23 cellular contexts compared by ENCODE assay signal in the genomic region with DNA sequence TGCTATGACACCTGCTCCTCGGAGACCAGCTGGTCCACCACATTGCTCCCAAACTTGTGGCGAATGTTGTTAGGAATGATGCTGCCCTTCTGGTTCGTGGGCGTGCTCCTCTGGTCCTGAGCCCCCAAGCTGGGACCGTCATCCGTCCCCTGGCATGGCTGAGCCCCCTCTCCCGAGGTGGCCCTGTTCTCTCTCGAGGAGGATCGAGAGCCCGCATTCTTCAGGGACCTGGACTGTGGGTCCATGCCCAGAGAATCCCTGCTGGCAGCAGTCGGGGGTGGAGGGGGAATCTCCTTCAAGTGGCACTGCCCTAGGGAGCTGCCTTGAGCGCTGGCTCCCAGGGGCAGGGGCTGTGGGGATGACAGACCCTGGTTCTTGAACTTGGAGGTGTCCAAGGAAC. TPM values are rescaled to one million over a fixed set of nuclear protein-coding genes. Genes with fewer than 3 reads are reported as not detected.
A peak's percentile ranks its signal among the peaks of the same experiment; 100 is the strongest.
DNase-seq lines count a peak whose midpoint lies in the region; ATAC-seq and TF ChIP-seq lines count a peak whose summit lies in the region.
"Had no signal": no experiment of that assay in that cellular context is flagged by ENCODE, and none has a peak within 500 bp of the region (broad histone marks: within the 10 kb centered on the region; RNA-seq: fewer than 3 reads in every experiment).

No MANE protein-coding gene starts in this region.

- ATAC-seq in HG03097 (IDR thresholded peaks at IDR 0.05; ENCODE audit: low FRiP score, unreplicated experiment): no peak
- ATAC-seq: GM23338, HCT116 had no signal

- peaks cover 5% of the 10 kb centered on the region for H3K27me3 ChIP-seq in endodermal cell (ENCODE audit: control insufficient read depth, insufficient read depth, low read length, poor library complexity, severe bottlenecking)
- H3K27me3 ChIP-seq in neuronal stem cell (ENCODE audit: control insufficient read depth in 3 of 3, insufficient read depth in 3 of 3, low read depth in 1 of 3, low read length in 3 of 3): peaks cover 0 to 27% (median 0%) of the 10 kb centered on the region in 3 experiments
- H3K27me3 ChIP-seq: BLaER1 treated with 17β-estradiol and CSF1 and Interleukin-3, amounts not matched to agents 10 nM and 100 nM had no signal

- intact Hi-C loops in posterior vena cava (cut with DNase I): loop anchor here in 1 of 2 donors (10.0 kb wide), 1 partner anchor 427 kb away; no protein-coding TSS in a partner anchor

- no peaks in the 10 kb centered on the region for H3K79me1 ChIP-seq in neuronal stem cell (ENCODE audit: low read depth, low read length)

- H3K4me3 ChIP-seq in endodermal cell (ENCODE audit: low read length) (no peak overlapping the region), neuronal stem cell (ENCODE audit: low read length in 2 of 2) (peak overlapping the region in 1 of 2 donors; percentile 31)
- H3K4me3 ChIP-seq: BLaER1 treated with 17β-estradiol and CSF1 and Interleukin-3, amounts not matched to agents 10 nM and 100 nM; GM23338 had no signal

- H3K4ac ChIP-seq in neuronal stem cell (ENCODE audit: low read length): no peak overlapping the region

- TF ChIP-seq CTCF in endodermal cell (conservative IDR thresholded peaks at IDR 0.05): no peak

- peak; percentile 46 to 71 for DNase-seq in NCI-H524 (lab: John Stamatoyannopoulos, UW)
- DNase-seq in NCI-H524 treated with DMSO at 0.1 percent for 48 hours (lab: John Stamatoyannopoulos, UW): no peak
- DNase-seq in endodermal cell: peak; percentile 28
- no peak for DNase-seq in neuronal stem cell (ENCODE audit: low spot score)
- peak; percentile 59 for DNase-seq in posterior vena cava (ENCODE audit: low spot score)
- DNase-seq in SKM-1 treated with dmso at 0.1 percent for 144 hours (lab: John Stamatoyannopoulos, UW; ENCODE audit: unreplicated experiment): no peak
- DNase-seq: ACHN; AML-193; BE2C; Calu3; CD4-positive, alpha-beta T cell; CD8-positive, alpha-beta memory T cell; COR-L47; DMS53; DMS79 treated with DMSO at 0.1 percent for 48 hours; GF-D8; H9 had no signal

- H3K14ac ChIP-seq in neuronal stem cell (ENCODE audit: low read length): no peak overlapping the region

- H4K8ac ChIP-seq in neuronal stem cell (ENCODE audit: low read depth, low read length): no peak overlapping the region

- H2BK12ac ChIP-seq in neuronal stem cell (ENCODE audit: low read length): no peak overlapping the region

- no peak overlapping the region for H3K4me3 Mint-ChIP-seq in endodermal cell
- H3K4me3 Mint-ChIP-seq: CD14-positive monocyte; CD4-positive, alpha-beta T cell; CD8-positive, alpha-beta memory T cell; GM23338; H9 had no signal

- WGBS in endodermal cell (ENCODE audit: insufficient coverage in 1 of 2, insufficient read length in 1 of 2), 2 experiments: 86 to 89% methylated on average over 9 to 12 of the region's 12 CpGs
- no CpG with 5 or more reads among the region's 12 CpGs for WGBS in neuronal stem cell (ENCODE audit: extremely low coverage in 2 of 2, insufficient read length in 2 of 2, insufficient replicate concordance in 1 of 2), 2 donors

- H3K27ac Mint-ChIP-seq in endodermal cell: no peak overlapping the region
- H3K27ac Mint-ChIP-seq: CD14-positive monocyte; CD4-positive, alpha-beta T cell; CD8-positive, alpha-beta memory T cell; GM23338; H9 had no signal

- H4K91ac ChIP-seq in neuronal stem cell (ENCODE audit: low read depth, low read length, poor library complexity): no peak overlapping the region

- no peak overlapping the region for H3K23ac ChIP-seq in neuronal stem cell (ENCODE audit: low read depth, low read length, poor library complexity)

- H3K27ac ChIP-seq in endodermal cell (ENCODE audit: low read depth, low read length) (no peak overlapping the region), neuronal stem cell (replicated peaks; ENCODE audit: low read length) (no peak overlapping the region)
- H3K27ac ChIP-seq: 22Rv1; BLaER1 treated with 17β-estradiol and CSF1 and Interleukin-3, amounts not matched to agents 10 nM and 100 nM had no signal

- H2AFZ ChIP-seq in neuronal stem cell (ENCODE audit: low read length): no peak overlapping the region

- peak overlapping the region; percentile 9 for H2BK15ac ChIP-seq in neuronal stem cell (ENCODE audit: low read length)

- peaks cover 1% of the 10 kb centered on the region for H3K9me3 Mint-ChIP-seq in endodermal cell
- H3K9me3 Mint-ChIP-seq: CD4-positive, alpha-beta T cell; CD8-positive, alpha-beta memory T cell; GM23338 had no signal

- no peaks in the 10 kb centered on the region for H3K36me3 Mint-ChIP-seq in endodermal cell (ENCODE audit: low read depth)
- H3K36me3 Mint-ChIP-seq: CD14-positive monocyte had no signal

- no peaks in the 10 kb centered on the region for H3K4me1 Mint-ChIP-seq in endodermal cell
- H3K4me1 Mint-ChIP-seq: CD14-positive monocyte; CD8-positive, alpha-beta memory T cell had no signal

- H3K9ac ChIP-seq in endodermal cell (ENCODE audit: extremely low read depth, low read length, poor library complexity, severe bottlenecking): no peak overlapping the region
- H3K9ac ChIP-seq in neuronal stem cell (ENCODE audit: low read depth, low read length, poor library complexity): no peak overlapping the region
- H3K9ac ChIP-seq: BLaER1 treated with 17β-estradiol and CSF1 and Interleukin-3, amounts not matched to agents 10 nM and 100 nM had no signal

- peak overlapping the region; percentile 39 for H3K18ac ChIP-seq in neuronal stem cell (ENCODE audit: low read length)

- H3K36me3 ChIP-seq in endodermal cell (ENCODE audit: control insufficient read depth, insufficient read depth, low read length): no peaks in the 10 kb centered on the region
- no peaks in the 10 kb centered on the region for H3K36me3 ChIP-seq in neuronal stem cell (replicated peaks in 1 of 2; ENCODE audit: control insufficient read depth in 2 of 2, insufficient read depth in 2 of 2, low read length in 2 of 2)
- H3K36me3 ChIP-seq: BE2C; BLaER1 treated with 17β-estradiol and CSF1 and Interleukin-3, amounts not matched to agents 10 nM and 100 nM had no signal

- H3K4me1 ChIP-seq in endodermal cell (ENCODE audit: control insufficient read depth, insufficient read depth, low read length) (no peaks in the 10 kb centered on the region), neuronal stem cell (ENCODE audit: control insufficient read depth in 2 of 2, insufficient read depth in 1 of 2, low read depth in 1 of 2, low read length in 2 of 2) (peaks cover 0 to 8% of the 10 kb centered on the region in 2 donors)
- H3K4me1 ChIP-seq: BE2C had no signal

- no peak overlapping the region for H2AK5ac ChIP-seq in neuronal stem cell (ENCODE audit: low read depth, low read length)

- H3K9me3 ChIP-seq in endodermal cell (ENCODE audit: control insufficient read depth, low read length): no peaks in the 10 kb centered on the region
- peaks cover 0 to 3% of the 10 kb centered on the region in 2 donors for H3K9me3 ChIP-seq in neuronal stem cell (replicated peaks in 1 of 2; ENCODE audit: control insufficient read depth in 2 of 2, insufficient read depth in 1 of 2, low read depth in 1 of 2, low read length in 2 of 2)
- H3K9me3 ChIP-seq: BE2C had no signal

- H2BK5ac ChIP-seq in neuronal stem cell (ENCODE audit: low read length): no peak overlapping the region

- peaks cover 36% of the 10 kb centered on the region for H3K27me3 Mint-ChIP-seq in endodermal cell (ENCODE audit: insufficient read depth)

- H3K4me2 ChIP-seq in neuronal stem cell (ENCODE audit: insufficient read depth, low read length, poor library complexity, severe bottlenecking): no peak overlapping the region
- H3K4me2 ChIP-seq: BLaER1 treated with 17β-estradiol and CSF1 and Interleukin-3, amounts not matched to agents 10 nM and 100 nM; GM23338 had no signal

- H2BK120ac ChIP-seq in neuronal stem cell (ENCODE audit: low read depth, low read length): peak overlapping the region; percentile 36

RNA-seq across cellular contexts. Expression of gene TST, which starts 17.4 kb away (rescaled TPM):
- total RNA-seq in endodermal cell (10 to 100 TPM; 38.2 to 48.3 TPM), posterior vena cava (1 to 10 TPM; 8.9 to 9.3 TPM)
- polyA plus RNA-seq in endodermal cell (2013, experiment 1 of 2): 21.8 TPM
- 24.6 TPM for polyA plus RNA-seq in endodermal cell (2013, experiment 2 of 2)
- 29.6 TPM for polyA plus RNA-seq in neuronal stem cell (2013, experiment 1 of 2)
- polyA plus RNA-seq in neuronal stem cell (2013, experiment 2 of 2): 29.3 TPM
- total RNA-seq: CD4-positive, alpha-beta T cell had no signal

RNA-seq across cellular contexts. Expression of gene MPST, which starts 17.7 kb away (rescaled TPM):
- total RNA-seq in endodermal cell (10 to 100 TPM; 71.7 to 74.6 TPM), posterior vena cava (10 to 100 TPM; 19.7 to 21.0 TPM)
- polyA plus RNA-seq in endodermal cell (2013, experiment 1 of 2): 83.6 TPM
- 77.0 TPM for polyA plus RNA-seq in endodermal cell (2013, experiment 2 of 2)
- 164 TPM for polyA plus RNA-seq in neuronal stem cell (2013, experiment 1 of 2)
- 164 TPM for polyA plus RNA-seq in neuronal stem cell (2013, experiment 2 of 2)

RNA-seq across cellular contexts. Expression of gene KCTD17, which starts 49.7 kb away (rescaled TPM):
- total RNA-seq in endodermal cell: 10 to 100 TPM; 35.4 to 37.0 TPM
- polyA plus RNA-seq in endodermal cell (2013, experiment 1 of 2): 48.8 TPM
- polyA plus RNA-seq in endodermal cell (2013, experiment 2 of 2): 43.1 TPM
- polyA plus RNA-seq in neuronal stem cell (2013, experiment 1 of 2): 46.3 TPM
- 47.4 TPM for polyA plus RNA-seq in neuronal stem cell (2013, experiment 2 of 2)
- 10 to 100 TPM; 20.4 to 22.0 TPM for total RNA-seq in posterior vena cava

Comparison
In these comparisons a context has a peak if more than half of its experiments do, and no peak if none do; other contexts are left out.
1. DNase-seq: peak in NCI-H524 (2 of 2), endodermal cell (single experiment) and posterior vena cava (single experiment); none in NCI-H524 treated with DMSO at 0.1 percent for 48 hours (single experiment), neuronal stem cell (single experiment) and SKM-1 treated with dmso at 0.1 percent for 144 hours (single experiment).